26 cellular contexts compared by ENCODE assay signal in the genomic region with DNA sequence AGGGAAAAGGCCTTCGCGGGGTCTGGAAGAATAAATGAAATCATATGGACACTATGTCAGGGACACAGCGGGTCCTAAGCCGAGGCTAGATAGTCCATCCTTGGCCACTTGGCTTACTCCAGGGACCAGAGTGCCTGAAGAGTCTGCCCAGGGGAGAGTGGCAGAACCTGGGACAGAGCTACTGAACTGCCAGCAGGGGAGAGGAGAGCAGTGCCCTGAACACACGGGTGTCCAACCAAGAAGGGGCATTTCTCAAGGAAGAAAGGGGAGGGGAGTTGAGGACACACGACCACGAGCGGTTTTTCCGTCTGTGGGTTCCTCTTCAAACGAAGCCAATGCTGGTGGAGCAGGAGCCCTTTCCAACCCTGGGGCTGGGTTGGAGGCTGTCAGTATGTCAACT. TPM values are rescaled to one million over a fixed set of nuclear protein-coding genes. Genes with fewer than 3 reads are reported as not detected.
DNase-seq lines count a peak whose midpoint lies in the region; ATAC-seq and TF ChIP-seq lines count a peak whose summit lies in the region.
"Had no signal": no experiment of that assay in that cellular context is flagged by ENCODE, and none has a peak within 500 bp of the region (broad histone marks: within the 10 kb centered on the region; RNA-seq: fewer than 3 reads in every experiment).

No MANE protein-coding gene starts in this region.

- peak; percentile 52; the same call in 1 of the 2 replicates for ATAC-seq in Panc1
- no peak for ATAC-seq in HG02981 (IDR thresholded peaks at IDR 0.05; ENCODE audit: unreplicated experiment)
- ATAC-seq in HG03039 (IDR thresholded peaks at IDR 0.05; ENCODE audit: unreplicated experiment), result no peak
- ATAC-seq: left cardiac atrium; natural killer cell treated with Interleukin-12 subunit alpha and Interleukin-12 subunit beta and Interleukin-15 and Interleukin-18, amount 100 ng/mL, for 72 hours had no signal

- no peak overlapping the region for H3K27ac ChIP-seq in Panc1 (ENCODE audit: low read length)
- no peak overlapping the region for H3K27ac ChIP-seq in vagina
- H3K27ac ChIP-seq: 22Rv1, adrenal gland, BLaER1, spleen had no signal

- intact Hi-C loops in Panc1 (cut with micrococcal nuclease; ENCODE audit: unreplicated experiment) (no loop called here), vagina (cut with DNase I) (no loop called here)

- H3K4me1 ChIP-seq in Panc1 (ENCODE audit: control insufficient read depth, insufficient read depth, low read length) (no peaks in the 10 kb centered on the region), skeletal muscle satellite cell (ENCODE audit: control insufficient read depth, insufficient read depth, low read length) (peaks cover 17% of the 10 kb centered on the region), vagina (peaks cover 6% of the 10 kb centered on the region)
- H3K4me1 ChIP-seq: adrenal gland had no signal

- H3K4me3 ChIP-seq in Panc1 (ENCODE audit: low read depth in 2 of 2, low read length in 2 of 2), result no peak overlapping the region
- H3K4me3 ChIP-seq in skeletal muscle satellite cell (ENCODE audit: low read length), result peak overlapping the region; percentile 70
- H3K4me3 ChIP-seq in vagina, result no peak overlapping the region
- H3K4me3 ChIP-seq: adrenal gland, BLaER1 had no signal

- no TSS peak for BruUV-seq in Panc1 (replicated peaks; lab: Mats Ljungman, UMichigan)

- no peak for TF ChIP-seq POLR2A in vagina (IDR thresholded peaks at IDR 0.05)

- POLR2A ChIA-PET in Panc1 (lab: Charles Lee), result no interaction called here

- peak overlapping the region; percentile 76 for H3K4me2 ChIP-seq in skeletal muscle satellite cell (ENCODE audit: low read length)
- H3K4me2 ChIP-seq: BLaER1 had no signal

- H3K27me3 ChIP-seq in Panc1 (ENCODE audit: control insufficient read depth, insufficient read depth, low read length) (peaks cover 16% of the 10 kb centered on the region), skeletal muscle satellite cell (ENCODE audit: control insufficient read depth, insufficient read depth, low read length) (peaks cover 34% of the 10 kb centered on the region), vagina (no peaks in the 10 kb centered on the region)

- in situ Hi-C loops in Panc1 (cut with HindIII; ENCODE audit: low pct_unique_long_range_greater_than_20kb, low sequenced_read_pairs), result no loop called here

- H3K36me3 ChIP-seq in Panc1 (ENCODE audit: control insufficient read depth, insufficient read depth, low read length) (no peaks in the 10 kb centered on the region), skeletal muscle satellite cell (ENCODE audit: insufficient read depth, low read length) (no peaks in the 10 kb centered on the region), vagina (no peaks in the 10 kb centered on the region)
- H3K36me3 ChIP-seq: adrenal gland, BLaER1, spleen had no signal

- H3K9ac ChIP-seq in skeletal muscle satellite cell (ENCODE audit: low read depth, low read length), result peak overlapping the region; percentile 59
- H3K9ac ChIP-seq: BLaER1 had no signal

- CTCF ChIA-PET in Panc1 (lab: Charles Lee), result interaction anchor here (0.5 to 0.6 kb wide), 2 partner anchors 96 to 149 kb away, joined by 3 to 9 read pairs; no protein-coding TSS in a partner anchor

- peak; percentile 4 for DNase-seq in activated CD4-positive, alpha-beta T cell treated with anti-CD3 and anti-CD28 coated beads for 48 hours
- no peak for DNase-seq in activated CD4-positive, alpha-beta T cell treated with anti-CD3 and anti-CD28 coated beads, Interleukin-2, amount 50 U/mL, for 1 hour
- DNase-seq in Panc1 (ENCODE audit: low read depth, low spot score) (no peak), hepatic stellate cell (ENCODE audit: low spot score) (peak; percentile 65), vagina (ENCODE audit: extremely low spot score in 2 of 2) (no peak)
- DNase-seq: activated CD8-positive, alpha-beta memory T cell treated with anti-CD3 and anti-CD28 coated beads, Interleukin-2, amount 50 U/mL, for 4 hours; adrenal gland; Calu3; central memory CD4-positive, alpha-beta T cell; effector CD4-positive, alpha-beta T cell; EL; left cardiac atrium; NCI-H1694; NCI-H774; SHP77 treated with DMSO at 0.1 percent for 48 hours; spleen; stimulated activated CD4-positive, alpha-beta T cell treated with anti-CD3 and anti-CD28 coated beads, Interleukin-4, amount 100 ng/mL, for 24 hours; T-helper 1 cell had no signal

- TF ChIP-seq CTCF in Panc1 (IDR thresholded peaks at IDR 0.05) (no peak), vagina (IDR thresholded peaks at IDR 0.05) (no peak)

- H3K9me3 ChIP-seq in Panc1 (ENCODE audit: control insufficient read depth, insufficient read depth, low read depth, low read length) (no peaks in the 10 kb centered on the region), skeletal muscle satellite cell (replicated peaks; ENCODE audit: low read length) (no peaks in the 10 kb centered on the region), vagina (no peaks in the 10 kb centered on the region)
- H3K9me3 ChIP-seq: adrenal gland, spleen had no signal

RNA-seq across cellular contexts. Expression of gene ACAN, which starts 1.0 kb away (rescaled TPM):
- 0.03 TPM for total RNA-seq in Panc1 (2021; ENCODE audit: unreplicated experiment)
- polyA plus RNA-seq in Panc1 (2012; ENCODE audit: insufficient read length), result 0.05 TPM
- under 0.01 and 0.22 TPM in 2 replicates for total RNA-seq in skeletal muscle satellite cell (2012; rRNA removed)
- 2.0 TPM for total RNA-seq in vagina
- total RNA-seq: activated T-helper 2 cell treated with anti-CD3 and anti-CD28 coated beads, Interferon-gamma antibody, Interleukin-2, Interleukin-4, amounts not matched to agents 10 μg/mL and 5 μg/mL and 100 μg/mL, durations not matched to agents 14 hours and 24 hours and 36 hours; Calu3; pulmonary artery endothelial cell had no signal

Comparison
In these comparisons a context has a peak if more than half of its experiments do, and no peak if none do; other contexts are left out.
1. DNase-seq: peak in activated CD4-positive, alpha-beta T cell treated with anti-CD3 and anti-CD28 coated beads for 48 hours (single experiment) and hepatic stellate cell (single experiment); none in activated CD4-positive, alpha-beta T cell treated with anti-CD3 and anti-CD28 coated beads, Interleukin-2, amount 50 U/mL, for 1 hour (single experiment), Panc1 (single experiment) and vagina (0 of 2).